ENCODE assay signal across 23 cellular contexts in the genomic region with DNA sequence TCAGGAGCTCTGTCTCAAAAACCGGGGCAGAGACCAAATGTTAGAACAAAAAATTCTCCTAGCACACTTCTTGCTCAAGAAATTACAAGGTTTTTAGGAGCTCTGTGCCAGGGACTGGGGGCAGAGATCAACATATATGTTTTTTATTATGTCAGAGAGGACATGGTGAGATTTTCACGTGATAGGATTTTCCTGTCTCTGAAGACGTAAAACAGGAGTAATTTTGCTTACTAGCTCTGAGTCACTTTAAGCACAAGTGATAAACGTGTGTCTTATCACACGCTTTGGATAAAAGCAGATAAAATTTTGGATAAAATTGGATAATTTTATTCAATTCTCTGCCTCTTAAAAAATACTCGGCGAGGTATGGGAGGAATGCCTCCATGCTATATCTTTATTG.
"Had no signal": no experiment of that assay in that cellular context is flagged by ENCODE, and none has a peak within 500 bp of the region (broad histone marks: within the 10 kb centered on the region; RNA-seq: fewer than 3 reads in every experiment).

No MANE protein-coding gene starts in this region.

- H3K4me3 Mint-ChIP-seq: dendritic cell treated with granulocyte-macrophage colony-stimulating factor and Interleukin-4, amounts not matched to agents 40 ng/mL and 50 ng/mL, for 4 days; memory B cell; naive thymus-derived CD4-positive, alpha-beta T cell; neural crest cell had no signal

- H3K27ac ChIP-seq: gastroesophageal sphincter, left ventricle myocardium inferior, lower lobe of right lung, sigmoid colon, skin epidermis, stomach, thoracic aorta, transverse colon had no signal

- H3K4me3 ChIP-seq: gastroesophageal sphincter, left ventricle myocardium inferior, lower lobe of right lung, sigmoid colon, skin epidermis, stomach, thoracic aorta, transverse colon had no signal

- H3K36me3 ChIP-seq: gastroesophageal sphincter, left ventricle myocardium inferior, lower lobe of right lung, sigmoid colon, stomach, thoracic aorta, transverse colon had no signal

- H3K9me3 Mint-ChIP-seq: dendritic cell treated with granulocyte-macrophage colony-stimulating factor and Interleukin-4, amounts not matched to agents 40 ng/mL and 50 ng/mL, for 4 days; memory B cell; naive thymus-derived CD4-positive, alpha-beta T cell; neural crest cell had no signal

- DNase-seq: cerebellar nuclear complex; erythroblast; foreskin fibroblast; glutamatergic neuron; kidney; left cardiac atrium; left ventricle myocardium inferior; lower lobe of right lung; naive thymus-derived CD4-positive, alpha-beta T cell; stimulated activated CD4-positive, alpha-beta T cell treated with anti-CD3 and anti-CD28 coated beads, Interleukin-12 subunit alpha, Interleukin-12 subunit beta, amount 100 ng/mL, for 4 hours; stimulated activated naive CD4-positive, alpha-beta T cell; stomach; substantia nigra; transverse colon had no signal

- H3K9me3 ChIP-seq: gastroesophageal sphincter, left ventricle myocardium inferior, lower lobe of right lung, sigmoid colon, stomach, thoracic aorta, transverse colon had no signal

- H3K27me3 ChIP-seq: sigmoid colon had no signal

- H3K4me1 ChIP-seq: gastroesophageal sphincter, left ventricle myocardium inferior, lower lobe of right lung, sigmoid colon had no signal

- H3K27ac Mint-ChIP-seq: dendritic cell treated with granulocyte-macrophage colony-stimulating factor and Interleukin-4, amounts not matched to agents 40 ng/mL and 50 ng/mL, for 4 days; memory B cell; naive thymus-derived CD4-positive, alpha-beta T cell had no signal

- ATAC-seq: gastroesophageal sphincter; left cardiac atrium; lower lobe of right lung; naive thymus-derived CD4-positive, alpha-beta T cell had no signal

- FAIRE-seq: colon, endothelial cell of umbilical vein, kidney had no signal

- H3K36me3 Mint-ChIP-seq: memory B cell; naive thymus-derived CD4-positive, alpha-beta T cell had no signal
